ENCODE assay signal across 16 cellular contexts in genomic region chr6:122788208-122788607, GRCh38. TPM values are rescaled to one million over a fixed set of nuclear protein-coding genes. Genes with fewer than 3 reads are reported as not detected.
DNase-seq lines count a peak whose midpoint lies in the region; ATAC-seq and TF ChIP-seq lines count a peak whose summit lies in the region.
"Had no signal": no experiment of that assay in that cellular context is flagged by ENCODE, and none has a peak within 500 bp of the region (broad histone marks: within the 10 kb centered on the region; RNA-seq: fewer than 3 reads in every experiment).

No MANE protein-coding gene starts in this region.

- no peak overlapping the region for H3K18ac ChIP-seq in H9 (ENCODE audit: insufficient read length, low read depth, low read length)

- H3K56ac ChIP-seq in H9 (ENCODE audit: insufficient read length, low read depth, low read length), result no peak overlapping the region

- no peak overlapping the region for H2BK15ac ChIP-seq in H9 (ENCODE audit: low read depth, low read length)

- H3K4me3 ChIP-seq in adrenal gland (no peak overlapping the region), liver (ENCODE audit: low read depth in 1 of 3, low read length in 3 of 3) (peak overlapping the region in 2 of 3 donors; percentile 80 to 86), skeletal muscle satellite cell (ENCODE audit: low read length) (peak overlapping the region; percentile 77)

- H3K27ac ChIP-seq in H9 (ENCODE audit: insufficient read length, low read depth, low read length), result no peak overlapping the region
- H3K27ac ChIP-seq in adrenal gland, result peak overlapping the region in 4 of 5 donors; percentile 95 to 99 (median 98)
- peak overlapping the region in 1 of 2 donors; percentile 96 for H3K27ac ChIP-seq in liver (ENCODE audit: low read depth in 1 of 2, low read length in 2 of 2)

- H3K36me3 ChIP-seq in adrenal gland (replicated peaks in 1 of 2) (no peaks in the 10 kb centered on the region), liver (ENCODE audit: control insufficient read depth in 4 of 4, insufficient read depth in 3 of 4, low read depth in 1 of 4, low read length in 3 of 4) (no peaks in the 10 kb centered on the region), skeletal muscle satellite cell (ENCODE audit: insufficient read depth, low read length) (no peaks in the 10 kb centered on the region)
- H3K36me3 ChIP-seq: MG63 had no signal

- intact Hi-C loops in adrenal gland (cut with DNase I), result no loop called here

- no peaks in the 10 kb centered on the region; a peak in 1 of 5 replicates for H3K9me3 Mint-ChIP-seq in H9
- H3K9me3 Mint-ChIP-seq: activated T-helper 2 cell treated with anti-CD3 and anti-CD28 coated beads, Interferon-gamma antibody, Interleukin-2, Interleukin-4, amounts not matched to agents 10 μg/mL and 5 μg/mL and 100 μg/mL, durations not matched to agents 14 hours and 24 hours and 36 hours; central memory CD8-positive, alpha-beta T cell had no signal

- no peaks in the 10 kb centered on the region for H3K36me3 Mint-ChIP-seq in H9 (ENCODE audit: insufficient read depth in 1 of 3, low read depth in 3 of 3)
- H3K36me3 Mint-ChIP-seq: CD8-positive, alpha-beta memory T cell had no signal

- no peaks in the 10 kb centered on the region for H3K79me2 ChIP-seq in H9 (ENCODE audit: insufficient read depth, low read length)

- peaks cover 42 to 45% of the 10 kb centered on the region in 2 experiments for H3K4me1 Mint-ChIP-seq in H9

- H3K9ac ChIP-seq in H9 (ENCODE audit: extremely low read depth, insufficient read length, low read length), result no peak overlapping the region
- H3K9ac ChIP-seq in liver (ENCODE audit: low read depth in 1 of 2, low read length in 2 of 2), result no peak overlapping the region
- peak overlapping the region; percentile 85 for H3K9ac ChIP-seq in skeletal muscle satellite cell (ENCODE audit: low read depth, low read length)

- H3K27me3 ChIP-seq in H9 (ENCODE audit: insufficient read depth, low read length) (peaks cover 3% of the 10 kb centered on the region; the same call in 1 of the 2 replicates), adrenal gland (no peaks in the 10 kb centered on the region), liver (ENCODE audit: control insufficient read depth in 4 of 4, insufficient read depth in 4 of 4, low read length in 3 of 4) (no peaks in the 10 kb centered on the region), skeletal muscle satellite cell (ENCODE audit: control insufficient read depth, insufficient read depth, low read length) (no peaks in the 10 kb centered on the region)

- TF ChIP-seq RAD21 in liver (IDR thresholded peaks at IDR 0.05), result no peak

- no CpG with 5 or more reads among the region's 6 CpGs for WGBS in H9 (ENCODE audit: extremely low coverage, insufficient read length, low lambda C conversion rate)
- 55 to 75% (median 59%) methylated on average over 6 of the region's 6 CpGs for WGBS in adrenal gland, 4 donors
- WGBS in liver, result 67% methylated on average over 6 of the region's 6 CpGs

- H3T11ph ChIP-seq in H9 (ENCODE audit: low read length), result no peak overlapping the region

- peaks cover 11% of the 10 kb centered on the region for H3K23me2 ChIP-seq in H9 (ENCODE audit: insufficient read length, low read depth, low read length, poor library complexity, severe bottlenecking)

- H4K5ac ChIP-seq in H9 (ENCODE audit: insufficient read length, low read depth, low read length), result no peak overlapping the region

- no peak overlapping the region for H2BK12ac ChIP-seq in H9 (ENCODE audit: insufficient read length, low read depth, low read length)

- H3K14ac ChIP-seq in H9 (ENCODE audit: insufficient read depth, low read length), result no peak overlapping the region

- H2BK20ac ChIP-seq in H9 (ENCODE audit: low read depth, low read length, poor library complexity, severe bottlenecking), result no peak overlapping the region

- no peak overlapping the region for H2AFZ ChIP-seq in H9 (ENCODE audit: low read length)

- DNase-seq in H9, result no peak
- no peak for DNase-seq in adrenal gland
- no peak for DNase-seq in islet precursor cell
- no peak for DNase-seq in NCI-H2029 (lab: John Stamatoyannopoulos, UW)
- DNase-seq in COLO668 (lab: John Stamatoyannopoulos, UW; ENCODE audit: unreplicated experiment), result no peak
- DNase-seq: CD8-positive, alpha-beta memory T cell; MG63; retina; SHP77 had no signal

- TF ChIP-seq POLR2A in adrenal gland (IDR thresholded peaks at IDR 0.05), result no peak

- H3K4me2 ChIP-seq in H9 (ENCODE audit: insufficient read depth, insufficient read length, low read length) (peak overlapping the region; percentile 93), skeletal muscle satellite cell (ENCODE audit: low read length) (peak overlapping the region; percentile 89)

- no peak for TF ChIP-seq CTCF in H9 (conservative IDR thresholded peaks at IDR 0.05)
- no peak for TF ChIP-seq CTCF in adrenal gland (IDR thresholded peaks at IDR 0.05)
- TF ChIP-seq CTCF in liver (IDR thresholded peaks at IDR 0.05; ENCODE audit: low read depth, low read length, missing input control), result no peak

- H2BK120ac ChIP-seq in H9 (ENCODE audit: low read depth, low read length, poor library complexity, severe bottlenecking), result no peak overlapping the region

- no peaks in the 10 kb centered on the region for H3K79me1 ChIP-seq in H9 (ENCODE audit: insufficient read depth, low read depth, low read length, poor library complexity, severe bottlenecking)

- H3K27ac Mint-ChIP-seq in H9, result no peak overlapping the region

- peak overlapping the region; percentile 24 to 84; a peak in 4 of 5 replicates for H3K4me3 Mint-ChIP-seq in H9

- H2BK5ac ChIP-seq in H9 (ENCODE audit: insufficient read length, low read length), result no peak overlapping the region

- no peak overlapping the region for H4K91ac ChIP-seq in H9 (ENCODE audit: insufficient read length, low read depth, low read length)

- H3K23ac ChIP-seq in H9 (ENCODE audit: insufficient read length, low read depth, low read length), result no peak overlapping the region

- peaks cover 36% of the 10 kb centered on the region for H3K27me3 Mint-ChIP-seq in H9 (ENCODE audit: low read depth)

- H3K4ac ChIP-seq in H9 (ENCODE audit: low read depth, low read length), result no peak overlapping the region

- peaks cover 5% of the 10 kb centered on the region; the same call in 1 of the 2 replicates for H3K4me1 ChIP-seq in H9 (ENCODE audit: insufficient read depth, low read length)
- peaks cover 9 to 29% of the 10 kb centered on the region in 2 donors for H3K4me1 ChIP-seq in adrenal gland (replicated peaks in 1 of 2)
- peaks cover 3 to 36% (median 22%) of the 10 kb centered on the region in 4 donors for H3K4me1 ChIP-seq in liver (ENCODE audit: control insufficient read depth in 4 of 4, insufficient read depth in 4 of 4, low read length in 3 of 4)
- H3K4me1 ChIP-seq in skeletal muscle satellite cell (ENCODE audit: control insufficient read depth, insufficient read depth, low read length), result peaks cover 20% of the 10 kb centered on the region

- H4K20me1 ChIP-seq in H9 (ENCODE audit: control insufficient read depth, insufficient read depth, insufficient read length), result no peaks in the 10 kb centered on the region

- no peak overlapping the region for H2AK5ac ChIP-seq in H9 (ENCODE audit: insufficient read length, low read length)

- ATAC-seq in GM19324 (IDR thresholded peaks at IDR 0.05; ENCODE audit: low FRiP score, unreplicated experiment), result no peak

- no peaks in the 10 kb centered on the region for H3K9me3 ChIP-seq in H9 (ENCODE audit: control insufficient read depth, low read depth, low read length)
- no peaks in the 10 kb centered on the region for H3K9me3 ChIP-seq in adrenal gland (replicated peaks in 1 of 3)
- no peaks in the 10 kb centered on the region for H3K9me3 ChIP-seq in liver (ENCODE audit: control insufficient read depth in 4 of 4, low read length in 3 of 4)
- no peaks in the 10 kb centered on the region for H3K9me3 ChIP-seq in skeletal muscle satellite cell (replicated peaks; ENCODE audit: low read length)
- H3K9me3 ChIP-seq: MG63 had no signal

- H4K8ac ChIP-seq in H9 (replicated peaks; ENCODE audit: insufficient read length, low read depth, low read length), result no peak overlapping the region

TF ChIP-seq in liver, 16 proteins besides CTCF, POLR2A, EP300 and RAD21 (continues in another document):
- TF ChIP-seq REST (IDR thresholded peaks at IDR 0.05), result no peak
- no peak for TF ChIP-seq HNF4A (conservative IDR thresholded peaks at IDR 0.05)
- TF ChIP-seq ATF3 (IDR thresholded peaks at IDR 0.05), result no peak
- no peak for TF ChIP-seq JUND (IDR thresholded peaks at IDR 0.05)
- TF ChIP-seq RXRA (IDR thresholded peaks at IDR 0.05), result no peak

RNA-seq across cellular contexts. Expression of gene SMPDL3A, which starts 0.8 kb away (rescaled TPM):
- total RNA-seq in H9 (2021) (0.59 and 0.68 TPM in 2 replicates), adrenal gland (10 to 100 TPM; 19.9 to 42.2 (median 34.0) TPM), liver (10 to 100 TPM; 17.3 to 27.4 TPM)
- polyA plus RNA-seq in adrenal gland (10 to 100 TPM; 10.2 to 42.2 (median 13.6) TPM), liver (10 to 100 TPM; 37.3 to 61.4 TPM)
- 4.6 and 6.6 TPM in 2 replicates for total RNA-seq in skeletal muscle satellite cell (2012; rRNA removed)
- polyA plus RNA-seq: CD8-positive, alpha-beta memory T cell had no signal

RNA-seq across cellular contexts. Expression of gene FABP7, which starts 8.7 kb away (rescaled TPM):
- total RNA-seq in H9 (2021) (3.3 and 3.9 TPM in 2 replicates), adrenal gland (not detected), liver (not detected)
- polyA plus RNA-seq in adrenal gland (not detected), liver (not detected)
- not detected in 2 replicates for total RNA-seq in skeletal muscle satellite cell (2012; rRNA removed)
- total RNA-seq: activated T-helper 2 cell treated with anti-CD3 and anti-CD28 coated beads, Interferon-gamma antibody, Interleukin-2, Interleukin-4, amounts not matched to agents 10 μg/mL and 5 μg/mL and 100 μg/mL, durations not matched to agents 14 hours and 24 hours and 36 hours; CD8-positive, alpha-beta memory T cell; H4; kidney epithelial cell had no signal
- polyA plus RNA-seq: CD8-positive, alpha-beta memory T cell had no signal

Comparison
In these comparisons a context has a peak if more than half of its experiments do, and no peak if none do; other contexts are left out.
1. H3K4me3 ChIP-seq: peak in liver (2 of 3) and skeletal muscle satellite cell (single experiment); none in adrenal gland (0 of 4).
2. RNA of gene SMPDL3A, which starts 0.8 kb away (total RNA-seq): 19.9 to 42.2 TPM in adrenal gland and 17.3 to 27.4 TPM in liver; 0.59 to 0.68 TPM in H9; every median in the first group is over 10 times any median in the second.